Comparison of ENCODE assay signal across 1 cellular context in the genomic region with DNA sequence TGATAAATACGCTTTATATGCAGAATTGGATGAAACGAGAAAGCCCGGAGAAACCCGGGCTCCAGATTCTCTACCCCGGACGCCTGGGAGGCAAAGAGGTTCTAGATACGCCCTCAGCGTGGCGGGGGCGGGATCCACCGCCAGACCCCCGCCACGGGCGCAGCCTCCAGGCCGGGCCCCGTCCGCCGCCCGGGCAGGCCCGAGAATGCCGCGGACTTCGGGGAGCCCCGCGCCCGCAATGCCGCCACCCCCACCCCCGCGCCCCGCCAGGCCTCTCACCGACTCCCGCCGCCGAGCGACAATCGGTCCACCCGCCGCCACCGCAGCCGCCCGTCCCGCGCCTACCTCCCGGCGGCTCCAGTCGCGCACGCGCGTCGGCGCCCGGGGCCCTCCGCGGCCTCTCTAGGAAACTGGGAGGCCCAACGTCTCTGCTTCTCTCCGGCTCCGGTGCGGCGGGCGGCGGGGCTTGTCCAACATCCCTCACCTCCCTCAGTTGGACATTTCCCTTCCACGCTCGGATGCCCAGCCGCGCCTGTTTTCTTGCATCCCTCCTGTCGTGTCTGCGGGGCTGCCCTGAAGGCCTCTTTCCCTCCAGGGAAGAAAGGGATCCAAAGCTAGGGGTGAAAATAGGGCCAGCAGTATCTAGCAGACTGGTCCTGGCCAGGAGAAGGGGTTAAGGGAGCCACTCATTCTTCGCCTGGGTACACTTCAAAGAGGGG.
A peak's percentile ranks its signal among the peaks of the same experiment; 100 is the strongest.
TF ChIP-seq lines count a peak whose summit lies in the region.

Gene ZNF445 (minus strand): TSS at position 359 of the 719 bp plus-strand sequence. CDS start 22,121 bp downstream, outside the sequence.

TF ChIP-seq in HepG2, 621 proteins besides CTCF, POLR2A, EP300 and RAD21 (continued from another document and continues in another):
- TF ChIP-seq JUN (CRISPR knock-in tag; IDR thresholded peaks at IDR 0.05) (no peak), TBX2 (CRISPR knock-in tag; IDR thresholded peaks at IDR 0.05; ENCODE audit: borderline replicate concordance) (0 out of 2 replicates have a peak, but pooled peaks have one; percentile 37), GPBP1L1 (CRISPR knock-in tag; IDR thresholded peaks at IDR 0.05) (no peak), ZNF646 (CRISPR knock-in tag; IDR thresholded peaks at IDR 0.05) (no peak), DMAP1 (CRISPR knock-in tag; IDR thresholded peaks at IDR 0.05) (no peak), ZSCAN31 (CRISPR knock-in tag; IDR thresholded peaks at IDR 0.05; ENCODE audit: low read depth) (no peak), PCBP2 (optimal IDR thresholded peaks at IDR 0.05; ENCODE audit: low read depth, low read length, poor library complexity, severe bottlenecking) (no peak), ZNF296 (CRISPR knock-in tag; conservative IDR thresholded peaks at IDR 0.05) (no peak), ZNF775 (CRISPR knock-in tag; IDR thresholded peaks at IDR 0.05; ENCODE audit: borderline replicate concordance) (no peak), ZNF138 (CRISPR knock-in tag; IDR thresholded peaks at IDR 0.05; ENCODE audit: low read depth) (no peak), MYNN (CRISPR knock-in tag; IDR thresholded peaks at IDR 0.05; ENCODE audit: low read depth) (no peak), BRD4 (CRISPR knock-in tag; IDR thresholded peaks at IDR 0.05) (no peak), KDM5B (CRISPR knock-in tag; IDR thresholded peaks at IDR 0.05; ENCODE audit: borderline replicate concordance) (peak; percentile 75; the same call in 1 of the 2 replicates), ATF1 (CRISPR knock-in tag; IDR thresholded peaks at IDR 0.05) (no peak), KLF15 (CRISPR knock-in tag; IDR thresholded peaks at IDR 0.05; ENCODE audit: borderline replicate concordance) (no peak), BCL6 (CRISPR knock-in tag; IDR thresholded peaks at IDR 0.05) (peak; percentile 58; the same call in 1 of the 2 replicates), YY1 (IDR thresholded peaks at IDR 0.05; ENCODE audit: insufficient read depth, insufficient replicate concordance, low read depth, low read length) (peak; percentile 67), SRSF4 (IDR thresholded peaks at IDR 0.05; ENCODE audit: low read depth, low read length, poor library complexity, severe bottlenecking) (no peak), MED1 (CRISPR knock-in tag; IDR thresholded peaks at IDR 0.05) (no peak; the same call in 1 of the 2 replicates), DPF2 (CRISPR knock-in tag; IDR thresholded peaks at IDR 0.05; ENCODE audit: borderline replicate concordance, low read depth) (no peak), ZNF556 (CRISPR knock-in tag; IDR thresholded peaks at IDR 0.05; ENCODE audit: borderline replicate concordance) (no peak), AHR (CRISPR knock-in tag; IDR thresholded peaks at IDR 0.05) (no peak), TEF (CRISPR knock-in tag; IDR thresholded peaks at IDR 0.05) (no peak), ZBTB7B (CRISPR knock-in tag; IDR thresholded peaks at IDR 0.05) (no peak), ZFX (CRISPR knock-in tag; IDR thresholded peaks at IDR 0.05; ENCODE audit: low read depth) (peak; percentile 76), ZNF746 (CRISPR knock-in tag; IDR thresholded peaks at IDR 0.05) (no peak), ZNF3 (CRISPR knock-in tag; IDR thresholded peaks at IDR 0.05) (no peak), ZFP82 (CRISPR knock-in tag; IDR thresholded peaks at IDR 0.05; ENCODE audit: borderline replicate concordance) (no peak)
- TF ChIP-seq, protein P1, sequence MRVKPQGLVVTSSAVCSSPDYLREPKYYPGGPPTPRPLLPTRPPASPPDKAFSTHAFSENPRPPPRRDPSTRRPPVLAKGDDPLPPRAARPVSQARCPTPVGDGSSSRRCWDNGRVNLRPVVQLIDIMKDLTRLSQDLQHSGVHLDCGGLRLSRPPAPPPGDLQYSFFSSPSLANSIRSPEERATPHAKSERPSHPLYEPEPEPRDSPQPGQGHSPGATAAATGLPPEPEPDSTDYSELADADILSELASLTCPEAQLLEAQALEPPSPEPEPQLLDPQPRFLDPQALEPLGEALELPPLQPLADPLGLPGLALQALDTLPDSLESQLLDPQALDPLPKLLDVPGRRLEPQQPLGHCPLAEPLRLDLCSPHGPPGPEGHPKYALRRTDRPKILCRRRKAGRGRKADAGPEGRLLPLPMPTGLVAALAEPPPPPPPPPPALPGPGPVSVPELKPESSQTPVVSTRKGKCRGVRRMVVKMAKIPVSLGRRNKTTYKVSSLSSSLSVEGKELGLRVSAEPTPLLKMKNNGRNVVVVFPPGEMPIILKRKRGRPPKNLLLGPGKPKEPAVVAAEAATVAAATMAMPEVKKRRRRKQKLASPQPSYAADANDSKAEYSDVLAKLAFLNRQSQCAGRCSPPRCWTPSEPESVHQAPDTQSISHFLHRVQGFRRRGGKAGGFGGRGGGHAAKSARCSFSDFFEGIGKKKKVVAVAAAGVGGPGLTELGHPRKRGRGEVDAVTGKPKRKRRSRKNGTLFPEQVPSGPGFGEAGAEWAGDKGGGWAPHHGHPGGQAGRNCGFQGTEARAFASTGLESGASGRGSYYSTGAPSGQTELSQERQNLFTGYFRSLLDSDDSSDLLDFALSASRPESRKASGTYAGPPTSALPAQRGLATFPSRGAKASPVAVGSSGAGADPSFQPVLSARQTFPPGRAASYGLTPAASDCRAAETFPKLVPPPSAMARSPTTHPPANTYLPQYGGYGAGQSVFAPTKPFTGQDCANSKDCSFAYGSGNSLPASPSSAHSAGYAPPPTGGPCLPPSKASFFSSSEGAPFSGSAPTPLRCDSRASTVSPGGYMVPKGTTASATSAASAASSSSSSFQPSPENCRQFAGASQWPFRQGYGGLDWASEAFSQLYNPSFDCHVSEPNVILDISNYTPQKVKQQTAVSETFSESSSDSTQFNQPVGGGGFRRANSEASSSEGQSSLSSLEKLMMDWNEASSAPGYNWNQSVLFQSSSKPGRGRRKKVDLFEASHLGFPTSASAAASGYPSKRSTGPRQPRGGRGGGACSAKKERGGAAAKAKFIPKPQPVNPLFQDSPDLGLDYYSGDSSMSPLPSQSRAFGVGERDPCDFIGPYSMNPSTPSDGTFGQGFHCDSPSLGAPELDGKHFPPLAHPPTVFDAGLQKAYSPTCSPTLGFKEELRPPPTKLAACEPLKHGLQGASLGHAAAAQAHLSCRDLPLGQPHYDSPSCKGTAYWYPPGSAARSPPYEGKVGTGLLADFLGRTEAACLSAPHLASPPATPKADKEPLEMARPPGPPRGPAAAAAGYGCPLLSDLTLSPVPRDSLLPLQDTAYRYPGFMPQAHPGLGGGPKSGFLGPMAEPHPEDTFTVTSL (CRISPR knock-in tag; IDR thresholded peaks at IDR 0.05; ENCODE audit: borderline replicate concordance) = no peak
- TF ChIP-seq, protein P2, sequence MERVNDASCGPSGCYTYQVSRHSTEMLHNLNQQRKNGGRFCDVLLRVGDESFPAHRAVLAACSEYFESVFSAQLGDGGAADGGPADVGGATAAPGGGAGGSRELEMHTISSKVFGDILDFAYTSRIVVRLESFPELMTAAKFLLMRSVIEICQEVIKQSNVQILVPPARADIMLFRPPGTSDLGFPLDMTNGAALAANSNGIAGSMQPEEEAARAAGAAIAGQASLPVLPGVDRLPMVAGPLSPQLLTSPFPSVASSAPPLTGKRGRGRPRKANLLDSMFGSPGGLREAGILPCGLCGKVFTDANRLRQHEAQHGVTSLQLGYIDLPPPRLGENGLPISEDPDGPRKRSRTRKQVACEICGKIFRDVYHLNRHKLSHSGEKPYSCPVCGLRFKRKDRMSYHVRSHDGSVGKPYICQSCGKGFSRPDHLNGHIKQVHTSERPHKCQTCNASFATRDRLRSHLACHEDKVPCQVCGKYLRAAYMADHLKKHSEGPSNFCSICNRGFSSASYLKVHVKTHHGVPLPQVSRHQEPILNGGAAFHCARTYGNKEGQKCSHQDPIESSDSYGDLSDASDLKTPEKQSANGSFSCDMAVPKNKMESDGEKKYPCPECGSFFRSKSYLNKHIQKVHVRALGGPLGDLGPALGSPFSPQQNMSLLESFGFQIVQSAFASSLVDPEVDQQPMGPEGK (CRISPR knock-in tag; IDR thresholded peaks at IDR 0.05) = peak; percentile 82
- TF ChIP-seq, protein P3, sequence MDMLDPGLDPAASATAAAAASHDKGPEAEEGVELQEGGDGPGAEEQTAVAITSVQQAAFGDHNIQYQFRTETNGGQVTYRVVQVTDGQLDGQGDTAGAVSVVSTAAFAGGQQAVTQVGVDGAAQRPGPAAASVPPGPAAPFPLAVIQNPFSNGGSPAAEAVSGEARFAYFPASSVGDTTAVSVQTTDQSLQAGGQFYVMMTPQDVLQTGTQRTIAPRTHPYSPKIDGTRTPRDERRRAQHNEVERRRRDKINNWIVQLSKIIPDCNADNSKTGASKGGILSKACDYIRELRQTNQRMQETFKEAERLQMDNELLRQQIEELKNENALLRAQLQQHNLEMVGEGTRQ (IDR thresholded peaks at IDR 0.05; ENCODE audit: low read depth, low read length) = no peak
- TF ChIP-seq, protein P3 (CRISPR knock-in tag; IDR thresholded peaks at IDR 0.05; ENCODE audit: borderline replicate concordance) = no peak
- TF ChIP-seq, protein P4, sequence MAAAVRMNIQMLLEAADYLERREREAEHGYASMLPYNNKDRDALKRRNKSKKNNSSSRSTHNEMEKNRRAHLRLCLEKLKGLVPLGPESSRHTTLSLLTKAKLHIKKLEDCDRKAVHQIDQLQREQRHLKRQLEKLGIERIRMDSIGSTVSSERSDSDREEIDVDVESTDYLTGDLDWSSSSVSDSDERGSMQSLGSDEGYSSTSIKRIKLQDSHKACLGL (CRISPR knock-in tag; IDR thresholded peaks at IDR 0.05) = 0 out of 2 replicates have a peak, but pooled peaks have one; percentile 28
